ENCODE assay signal across 8 cellular contexts in the genomic region with DNA sequence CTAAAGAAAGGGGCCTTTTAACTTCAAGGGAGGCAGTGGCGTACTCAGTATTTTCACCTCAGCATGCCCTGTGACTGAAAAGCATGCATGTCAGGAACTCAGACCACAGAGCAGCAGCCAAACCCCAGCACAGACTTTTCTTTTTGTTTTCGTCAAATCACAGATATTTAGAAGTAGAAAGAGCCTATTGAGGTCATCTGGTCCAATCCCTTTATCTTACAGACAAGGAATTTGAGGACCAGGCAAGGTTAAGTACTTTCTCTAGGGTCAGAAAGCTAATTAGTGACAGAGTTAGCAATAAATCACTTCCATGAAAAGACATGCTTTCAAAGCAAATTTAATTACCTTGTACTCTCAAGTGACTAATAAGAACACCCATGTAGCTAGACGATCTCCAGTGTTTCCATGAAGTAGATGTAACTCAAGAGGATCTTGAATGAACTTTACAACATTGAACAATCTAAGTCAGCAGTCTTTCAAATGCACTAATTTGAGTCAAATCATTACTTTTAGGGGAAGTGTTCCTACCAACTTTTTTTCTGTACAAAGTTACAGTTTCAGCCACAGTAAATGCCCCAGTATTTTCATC.
DNase-seq lines count a peak whose midpoint lies in the region; ATAC-seq and FAIRE-seq lines count a peak whose summit lies in the region.

No MANE protein-coding gene starts in this region.

- peak; percentile 97 for ATAC-seq in GM19463 (IDR thresholded peaks at IDR 0.05; ENCODE audit: unreplicated experiment)
- ATAC-seq in HG03280 (IDR thresholded peaks at IDR 0.05; ENCODE audit: unreplicated experiment), result peak; percentile 94

- FAIRE-seq in endometrium (lab: Jason Lieb, UNC), result peak; percentile 98

- DNase-seq in ELF-1 (ENCODE audit: low read depth, low spot score) (peak; percentile 14), NCI-H510A treated with DMSO at 0.1 percent for 48 hours (lab: John Stamatoyannopoulos, UW) (no peak), DMS79 treated with DMSO at 0.1 percent for 48 hours (lab: John Stamatoyannopoulos, UW) (no peak)
- DNase-seq in stimulated activated CD4-positive, alpha-beta T cell treated with anti-CD3 and anti-CD28 coated beads, Interleukin-4, amount 100 ng/mL, for 1 hour, result no peak
- DNase-seq in activated CD4-positive, CD25-positive, alpha-beta regulatory T cell (lab: John Stamatoyannopoulos, UW), result no peak
